In genomic region chr4:8320386-8320750, GRCh38 we compare ENCODE assay signal across 9 cellular contexts. TPM values are rescaled to one million over a fixed set of nuclear protein-coding genes. Genes with fewer than 3 reads are reported as not detected.
DNase-seq lines count a peak whose midpoint lies in the region; ATAC-seq and TF ChIP-seq lines count a peak whose summit lies in the region.
"Had no signal": no experiment of that assay in that cellular context is flagged by ENCODE, and none has a peak within 500 bp of the region (broad histone marks: within the 10 kb centered on the region; RNA-seq: fewer than 3 reads in every experiment).

No MANE protein-coding gene starts in this region.

- H3K27ac ChIP-seq in OCI-LY7 (ENCODE audit: low read depth, low read length, poor library complexity, severe bottlenecking) = no peak overlapping the region
- H3K27ac ChIP-seq in psoas muscle = peak overlapping the region; percentile 76

- ATAC-seq in Right ventricle myocardium superior (ENCODE audit: poor library complexity) (peak; percentile 36), psoas muscle (peak in 3 of 4 donors; percentile 19 to 45 (median 26)), GM19455 (IDR thresholded peaks at IDR 0.05; ENCODE audit: unreplicated experiment) (no peak), HG02973 (IDR thresholded peaks at IDR 0.05; ENCODE audit: unreplicated experiment) (no peak)
- ATAC-seq: esophagus mucosa had no signal

- BruUV-seq in OCI-LY7 (replicated peaks; lab: Mats Ljungman, UMichigan) = no TSS peak

- POLR2A ChIA-PET in OCI-LY7 (lab: Charles Lee) = no interaction called here

- H4K20me1 ChIP-seq in OCI-LY7 (ENCODE audit: insufficient read depth, low read length) = no peaks in the 10 kb centered on the region

- H3K27me3 ChIP-seq in GM06990 (replicated peaks; ENCODE audit: control insufficient read depth, insufficient read depth, low read length) (peaks cover 2% of the 10 kb centered on the region; the same call in 1 of the 2 replicates), psoas muscle (ENCODE audit: insufficient read depth in 3 of 3, low read length in 2 of 3) (no peaks in the 10 kb centered on the region)

- H3K9me2 ChIP-seq in OCI-LY7 (ENCODE audit: insufficient read depth, low read length) = no peaks in the 10 kb centered on the region

- DNase-seq in GM06990 (ENCODE audit: extremely low read depth, insufficient read length) = no peak
- DNase-seq in OCI-LY7 (ENCODE audit: low spot score) = peak; percentile 20
- DNase-seq in Right ventricle myocardium superior = peak; percentile 36
- peak; percentile 14 to 39 for DNase-seq in psoas muscle
- DNase-seq in AG08396 (ENCODE audit: low spot score) = no peak
- no peak for DNase-seq in SHP77 (lab: John Stamatoyannopoulos, UW)

- H3K4me1 ChIP-seq in OCI-LY7 (ENCODE audit: insufficient read depth, low read length, poor library complexity, severe bottlenecking) (peaks cover 23% of the 10 kb centered on the region), psoas muscle (peaks cover 22% of the 10 kb centered on the region)

- no peak overlapping the region for H3K4me3 ChIP-seq in GM06990 (replicated peaks; ENCODE audit: low read depth, low read length)
- H3K4me3 ChIP-seq in OCI-LY7 (ENCODE audit: low read depth, low read length, poor library complexity, severe bottlenecking) = no peak overlapping the region
- no peak overlapping the region for H3K4me3 ChIP-seq in psoas muscle

- WGBS in psoas muscle, 3 donors = 70 to 74% (median 73%) methylated on average over 2 of the region's 2 CpGs

- peak; percentile 43 for TF ChIP-seq CTCF in GM06990 (IDR thresholded peaks at IDR 0.05; ENCODE audit: insufficient read depth, low read length, poor library complexity, severe bottlenecking)
- peak; percentile 55 for TF ChIP-seq CTCF in OCI-LY7 (conservative IDR thresholded peaks at IDR 0.05; ENCODE audit: low read length)
- TF ChIP-seq CTCF in psoas muscle (IDR thresholded peaks at IDR 0.05) = no peak

- intact Hi-C loops in OCI-LY7 (cut with micrococcal nuclease; ENCODE audit: unreplicated experiment) (loop anchor here (5.0 kb wide), 1 partner anchor 82 kb away; no protein-coding TSS in a partner anchor), Right ventricle myocardium superior (cut with DNase I) (no loop called here), psoas muscle (cut with DNase I) (no loop called here)

- H3K4me2 ChIP-seq in OCI-LY7 (ENCODE audit: low read length) = no peak overlapping the region

- H3K9me3 ChIP-seq in OCI-LY7 (ENCODE audit: low read length) = no peaks in the 10 kb centered on the region
- H3K9me3 ChIP-seq in psoas muscle = no peaks in the 10 kb centered on the region

- no peaks in the 10 kb centered on the region for H3K36me3 ChIP-seq in GM06990 (ENCODE audit: control insufficient read depth, insufficient read depth, low read length)
- H3K36me3 ChIP-seq in OCI-LY7 (ENCODE audit: insufficient read depth, low read length) = no peaks in the 10 kb centered on the region
- no peaks in the 10 kb centered on the region for H3K36me3 ChIP-seq in psoas muscle (ENCODE audit: insufficient read depth in 1 of 2, low read depth in 1 of 2)

- no peak overlapping the region for H2AFZ ChIP-seq in OCI-LY7 (ENCODE audit: low read length)

- CTCF ChIA-PET in OCI-LY7 (lab: Charles Lee; ENCODE audit: unreplicated experiment) = no interaction called here

- no peaks in the 10 kb centered on the region for H3K79me2 ChIP-seq in OCI-LY7 (ENCODE audit: insufficient read depth, low read depth, low read length)

RNA-seq across cellular contexts. Expression of gene HTRA3, which starts 50.8 kb away (rescaled TPM):
- total RNA-seq in OCI-LY7 (2014; rRNA removed; shearing (Covaris generic)) = not detected in 2 replicates
- total RNA-seq in OCI-LY7 (2022) (not detected in 2 replicates), Right ventricle myocardium superior (123 TPM), psoas muscle (10 to 100 TPM in 2 of 4 donors, 1 to 10 TPM in 2; 7.2 to 26.4 (median 17.0) TPM)
- 10 to 100 TPM; 11.1 to 15.5 (median 14.0) TPM for polyA plus RNA-seq in psoas muscle

Comparison
In these comparisons a context has a peak if more than half of its experiments do, and no peak if none do; other contexts are left out.
1. DNase-seq: peak in OCI-LY7 (single experiment), Right ventricle myocardium superior (single experiment) and psoas muscle (2 of 2); none in GM06990 (single experiment), AG08396 (single experiment) and SHP77 (0 of 2).
2. ATAC-seq: peak in Right ventricle myocardium superior (single experiment) and psoas muscle (3 of 4); none in GM19455 (single experiment) and HG02973 (single experiment).
3. RNA of gene HTRA3, which starts 50.8 kb away (total RNA-seq): 123 TPM in Right ventricle myocardium superior (single experiment) and 7.2 to 26.4 TPM in psoas muscle; not detected in OCI-LY7; every median in the first group is over 4 times any median in the second.